ENCODE assay signal across 36 cellular contexts in genomic region chr2:130878933-130879332, GRCh38. TPM values are rescaled to one million over a fixed set of nuclear protein-coding genes. Genes with fewer than 3 reads are reported as not detected.
"Had no signal": no experiment of that assay in that cellular context is flagged by ENCODE, and none has a peak within 500 bp of the region (broad histone marks: within the 10 kb centered on the region; RNA-seq: fewer than 3 reads in every experiment).

No MANE protein-coding gene starts in this region.

- H3K4me1 ChIP-seq: adrenal gland, body of pancreas had no signal

- H3K27me3 Mint-ChIP-seq: activated B cell treated with CpG ODN at 0.5 μM for 24 hours; activated naive CD8-positive, alpha-beta T cell treated with anti-CD3 and anti-CD28 coated beads for 36 hours had no signal

- H3K9me3 ChIP-seq: adrenal gland, body of pancreas had no signal

- H3K4me1 Mint-ChIP-seq: activated CD4-positive, alpha-beta memory T cell treated with anti-CD3 and anti-CD28 coated beads, Interleukin-2, amount 10 ng/mL, durations not matched to agents 7 days and 5 days; activated CD4-positive, alpha-beta T cell treated with anti-CD3 and anti-CD28 coated beads, Interleukin-2, amount 10 ng/mL, durations not matched to agents 7 days and 5 days; activated T-helper 17 cell treated with anti-CD3 and anti-CD28 coated beads, Interleukin-2, amount 50 U/mL, for 72 hours; central memory CD8-positive, alpha-beta T cell; T-cell had no signal

- H3K27me3 ChIP-seq: adrenal gland, body of pancreas, cardiac muscle cell had no signal

- H3K4me3 ChIP-seq: adrenal gland, body of pancreas, cardiac muscle cell had no signal

- H3K9me3 Mint-ChIP-seq: activated B cell treated with CpG ODN at 0.5 μM for 24 hours; activated CD4-positive, alpha-beta memory T cell treated with anti-CD3 and anti-CD28 coated beads, Interleukin-2, amount 10 ng/mL, durations not matched to agents 7 days and 5 days; activated CD4-positive, alpha-beta T cell treated with anti-CD3 and anti-CD28 coated beads, Interleukin-2, amount 10 ng/mL, durations not matched to agents 7 days and 5 days; activated naive CD4-positive, alpha-beta T cell treated with anti-CD3 and anti-CD28 coated beads for 36 hours; activated naive CD8-positive, alpha-beta T cell treated with anti-CD3 and anti-CD28 coated beads for 36 hours; activated T-cell treated with anti-CD3 and anti-CD28 coated beads, Interleukin-2, amount 50 U/mL, for 4 hours; activated T-cell treated with anti-CD3 and anti-CD28 coated beads, Interleukin-2, amount 50 U/mL, for 72 hours; activated T-helper 1 cell treated with anti-CD3 and anti-CD28 coated beads, Interleukin-12 subunit alpha, Interleukin-12 subunit beta, Interleukin-2, Interleukin-4 antibody, amounts not matched to agents 30 ng/mL and 10 ng/mL and 1 ng/mL, durations not matched to agents 14 hours and 24 hours and 36 hours; activated T-helper 17 cell treated with anti-CD3 and anti-CD28 coated beads, Interleukin-2, amount 50 U/mL, for 72 hours; central memory CD8-positive, alpha-beta T cell; T-cell; T-helper 1 cell treated with Interleukin-12 subunit alpha and Interleukin-12 subunit beta and Interleukin-4 antibody, amounts not matched to agents 30 μg/mL and 1 μg/mL, for 36 hours; T-helper 2 cell treated with Interferon-gamma antibody and Interleukin-4, amounts not matched to agents 5 μg/mL and 100 μg/mL, for 36 hours had no signal

- DNase-seq: activated B cell treated with CpG ODN at 0.5 μM for 24 hours; activated CD4-positive, alpha-beta memory T cell treated with anti-CD3 and anti-CD28 coated beads, Interleukin-2, amount 10 ng/mL, durations not matched to agents 7 days and 5 days; activated CD4-positive, alpha-beta T cell treated with anti-CD3 and anti-CD28 coated beads for 48 hours; activated CD4-positive, alpha-beta T cell treated with anti-CD3 and anti-CD28 coated beads, Interleukin-2, amount 10 ng/mL, durations not matched to agents 7 days and 5 days; activated CD4-positive, alpha-beta T cell treated with anti-CD3 and anti-CD28 coated beads, Interleukin-2, amount 50 U/mL, for 48 hours; activated CD4-positive, CD25-positive, alpha-beta regulatory T cell treated with anti-CD3 and anti-CD28 coated beads, Interleukin-2, amount 50 U/mL, for 72 hours; activated CD8-positive, alpha-beta memory T cell treated with anti-CD3 and anti-CD28 coated beads for 24 hours; activated CD8-positive, alpha-beta memory T cell treated with anti-CD3 and anti-CD28 coated beads, Interleukin-2, amount 50 U/mL, for 4 hours; activated CD8-positive, alpha-beta T cell treated with anti-CD3 and anti-CD28 coated beads, Interleukin-2, amount 10 ng/mL, durations not matched to agents 7 days and 5 days; activated gamma-delta T cell treated with Interleukin-2 at 50 U/mL for 16 hours; activated naive CD4-positive, alpha-beta T cell; activated naive CD4-positive, alpha-beta T cell treated with anti-CD3 and anti-CD28 coated beads for 36 hours; activated naive CD4-positive, alpha-beta T cell treated with anti-CD3 and anti-CD28 coated beads, Interleukin-2, amount 50 U/mL, for 16 hours; activated naive CD8-positive, alpha-beta T cell treated with anti-CD3 and anti-CD28 coated beads for 36 hours; activated T-cell treated with anti-CD3 and anti-CD28 coated beads for 4 hours; activated T-cell treated with anti-CD3 and anti-CD28 coated beads, Interleukin-2, amount 50 U/mL, for 1 hour; activated T-cell treated with anti-CD3 and anti-CD28 coated beads, Interleukin-2, amount 50 U/mL, for 4 hours; activated T-cell treated with anti-CD3 and anti-CD28 coated beads, Interleukin-2, amount 50 U/mL, for 72 hours; amniotic stem cell; body of pancreas; cerebellar nuclear complex; T-cell; T-helper 2 cell; T-helper 9 cell had no signal

- H3K27ac Mint-ChIP-seq: activated B cell treated with CpG ODN at 0.5 μM for 24 hours; activated CD4-positive, alpha-beta memory T cell treated with anti-CD3 and anti-CD28 coated beads, Interleukin-2, amount 10 ng/mL, durations not matched to agents 7 days and 5 days; activated CD4-positive, alpha-beta T cell treated with anti-CD3 and anti-CD28 coated beads, Interleukin-2, amount 10 ng/mL, durations not matched to agents 7 days and 5 days; activated CD8-positive, alpha-beta T cell treated with anti-CD3 and anti-CD28 coated beads, Interleukin-2, amount 10 ng/mL, durations not matched to agents 7 days and 5 days; activated naive CD4-positive, alpha-beta T cell treated with anti-CD3 and anti-CD28 coated beads for 36 hours; activated naive CD4-positive, alpha-beta T cell treated with anti-CD3 and anti-CD28 coated beads, Interleukin-2, amount 50 U/mL, for 72 hours; activated naive CD8-positive, alpha-beta T cell treated with anti-CD3 and anti-CD28 coated beads for 36 hours; activated T-cell treated with anti-CD3 and anti-CD28 coated beads, Interleukin-2, amount 50 U/mL, for 72 hours; activated T-helper 1 cell treated with anti-CD3 and anti-CD28 coated beads, Interleukin-12 subunit alpha, Interleukin-12 subunit beta, Interleukin-2, Interleukin-4 antibody, amounts not matched to agents 30 ng/mL and 10 ng/mL and 1 ng/mL, durations not matched to agents 14 hours and 24 hours and 36 hours; activated T-helper 17 cell treated with anti-CD3 and anti-CD28 coated beads, Interleukin-2, amount 50 U/mL, for 72 hours; T-cell; T-helper 1 cell treated with Interleukin-12 subunit alpha and Interleukin-12 subunit beta and Interleukin-4 antibody, amounts not matched to agents 30 μg/mL and 1 μg/mL, for 36 hours; T-helper 2 cell treated with Interferon-gamma antibody and Interleukin-4, amounts not matched to agents 5 μg/mL and 100 μg/mL, for 36 hours had no signal

- H3K36me3 ChIP-seq: adrenal gland, cardiac muscle cell had no signal

- ATAC-seq: activated CD8-positive, alpha-beta T cell treated with anti-CD3 and anti-CD28 coated beads, Interleukin-2, amount 10 ng/mL, durations not matched to agents 7 days and 5 days; activated naive CD4-positive, alpha-beta T cell treated with anti-CD3 and anti-CD28 coated beads, Interleukin-2, amount 50 U/mL, for 72 hours; activated T-cell treated with anti-CD3 and anti-CD28 coated beads, Interleukin-2, amount 50 U/mL, for 4 hours; activated T-cell treated with anti-CD3 and anti-CD28 coated beads, Interleukin-2, amount 50 U/mL, for 72 hours; activated T-helper 17 cell treated with anti-CD3 and anti-CD28 coated beads, Interleukin-2, amount 50 U/mL, for 72 hours; body of pancreas; T-cell had no signal

- H3K27ac ChIP-seq: adrenal gland, body of pancreas, cardiac muscle cell, VCaP had no signal

- H3K36me3 Mint-ChIP-seq: activated naive CD4-positive, alpha-beta T cell treated with anti-CD3 and anti-CD28 coated beads, Interleukin-2, amount 50 U/mL, for 72 hours; activated naive CD8-positive, alpha-beta T cell treated with anti-CD3 and anti-CD28 coated beads for 36 hours; T-cell had no signal

- H3K4me3 Mint-ChIP-seq: activated B cell treated with CpG ODN at 0.5 μM for 24 hours; activated CD4-positive, alpha-beta memory T cell treated with anti-CD3 and anti-CD28 coated beads, Interleukin-2, amount 10 ng/mL, durations not matched to agents 7 days and 5 days; activated CD4-positive, alpha-beta T cell treated with anti-CD3 and anti-CD28 coated beads, Interleukin-2, amount 10 ng/mL, durations not matched to agents 7 days and 5 days; activated CD8-positive, alpha-beta T cell treated with anti-CD3 and anti-CD28 coated beads, Interleukin-2, amount 10 ng/mL, durations not matched to agents 7 days and 5 days; activated naive CD4-positive, alpha-beta T cell treated with anti-CD3 and anti-CD28 coated beads for 36 hours; activated naive CD8-positive, alpha-beta T cell treated with anti-CD3 and anti-CD28 coated beads for 36 hours; activated T-cell treated with anti-CD3 and anti-CD28 coated beads, Interleukin-2, amount 50 U/mL, for 4 hours; activated T-cell treated with anti-CD3 and anti-CD28 coated beads, Interleukin-2, amount 50 U/mL, for 72 hours; activated T-helper 1 cell treated with anti-CD3 and anti-CD28 coated beads, Interleukin-12 subunit alpha, Interleukin-12 subunit beta, Interleukin-2, Interleukin-4 antibody, amounts not matched to agents 30 ng/mL and 10 ng/mL and 1 ng/mL, durations not matched to agents 14 hours and 24 hours and 36 hours; activated T-helper 17 cell treated with anti-CD3 and anti-CD28 coated beads, Interleukin-2, amount 50 U/mL, for 72 hours; central memory CD8-positive, alpha-beta T cell; T-cell; T-helper 1 cell treated with Interleukin-12 subunit alpha and Interleukin-12 subunit beta and Interleukin-4 antibody, amounts not matched to agents 30 μg/mL and 1 μg/mL, for 36 hours; T-helper 2 cell treated with Interferon-gamma antibody and Interleukin-4, amounts not matched to agents 5 μg/mL and 100 μg/mL, for 36 hours had no signal

- FAIRE-seq: astrocyte, bronchial epithelial cell, TTC549 had no signal

RNA-seq across cellular contexts. Expression of gene ARHGEF4, which starts 42.2 kb away (rescaled TPM):
- total RNA-seq: activated T-helper 17 cell treated with anti-CD3 and anti-CD28 coated beads, Interleukin-2, amount 50 U/mL, for 72 hours had no signal
